In the genomic region with DNA sequence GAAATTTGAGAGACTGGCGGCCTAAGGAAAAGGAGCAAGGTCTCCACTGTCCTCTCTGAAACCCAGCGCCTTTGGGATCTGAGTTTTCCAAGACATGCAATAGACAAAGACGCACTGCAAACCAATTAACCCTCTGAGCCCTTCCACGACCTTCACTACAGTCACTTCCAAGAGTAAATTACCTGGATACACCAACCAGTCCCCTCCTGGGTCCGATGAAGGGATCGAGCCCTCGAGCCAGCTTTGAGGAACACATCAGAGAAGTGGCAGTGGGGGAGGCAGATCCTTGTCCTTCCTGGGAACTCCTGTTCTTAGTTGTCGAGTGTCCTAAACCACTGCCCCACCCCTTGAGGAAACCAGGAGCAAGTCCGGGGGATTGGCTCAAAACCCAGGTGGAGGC, we compare ENCODE assay signal across 24 cellular contexts. TPM values are rescaled to one million over a fixed set of nuclear protein-coding genes. Genes with fewer than 3 reads are reported as not detected.
DNase-seq lines count a peak whose midpoint lies in the region; ATAC-seq and TF ChIP-seq lines count a peak whose summit lies in the region.
"Had no signal": no experiment of that assay in that cellular context is flagged by ENCODE, and none has a peak within 500 bp of the region (broad histone marks: within the 10 kb centered on the region; RNA-seq: fewer than 3 reads in every experiment).

No MANE protein-coding gene starts in this region.

- peak in 1 of 8 donors; percentile 2 for ATAC-seq in heart right ventricle
- ATAC-seq in left cardiac atrium, result no peak
- no peak for ATAC-seq in right cardiac atrium
- ATAC-seq in psoas muscle, result no peak
- ATAC-seq in CD4-positive, alpha-beta T cell (ENCODE audit: poor library complexity), result no peak
- ATAC-seq: CD8-positive, alpha-beta T cell; GM12878; GM23338; HCT116 had no signal

- H3K27ac ChIP-seq in heart right ventricle, result peak overlapping the region in 6 of 10 donors; percentile 4 to 63 (median 34)
- peak overlapping the region; percentile 30 for H3K27ac ChIP-seq in right cardiac atrium (ENCODE audit: low read length)
- peak overlapping the region in 1 of 2 donors; percentile 53 for H3K27ac ChIP-seq in right atrium auricular region
- H3K27ac ChIP-seq in psoas muscle, result peak overlapping the region; percentile 41
- no peak overlapping the region for H3K27ac ChIP-seq in CD4-positive, alpha-beta T cell (ENCODE audit: low read depth, low read length)
- H3K27ac ChIP-seq: A549 had no signal

- H3K9me3 Mint-ChIP-seq in CD4-positive, alpha-beta T cell, result no peaks in the 10 kb centered on the region
- H3K9me3 Mint-ChIP-seq: CD8-positive, alpha-beta T cell; H9 had no signal

- no peak overlapping the region for H3K4me3 Mint-ChIP-seq in CD4-positive, alpha-beta T cell
- H3K4me3 Mint-ChIP-seq: CD8-positive, alpha-beta T cell; GM23338; H9 had no signal

- peaks cover 0 to 36% (median 14%) of the 10 kb centered on the region in 9 donors for H3K4me1 ChIP-seq in heart right ventricle
- peaks cover 2% of the 10 kb centered on the region for H3K4me1 ChIP-seq in right cardiac atrium (ENCODE audit: control insufficient read depth, insufficient read depth, low read length)
- peaks cover 0 to 21% of the 10 kb centered on the region in 2 donors for H3K4me1 ChIP-seq in right atrium auricular region
- H3K4me1 ChIP-seq in psoas muscle, result peaks cover 10% of the 10 kb centered on the region
- H3K4me1 ChIP-seq: A549, BE2C, Caco-2 had no signal

- no peaks in the 10 kb centered on the region for H3K4me1 Mint-ChIP-seq in CD4-positive, alpha-beta T cell (ENCODE audit: low read depth)

- intact Hi-C loops in heart right ventricle (cut with DNase I) (loop anchor here in 2 of 10 donors (10.0 kb wide), 2 partner anchors 144 to 206 kb away; no protein-coding TSS in a partner anchor), left cardiac atrium (cut with DNase I) (loop anchor here in 1 of 2 donors (10.0 kb wide), 1 partner anchor 144 kb away; no protein-coding TSS in a partner anchor), right cardiac atrium (cut with DNase I) (loop anchor here in 1 of 4 donors (10.0 kb wide), 1 partner anchor 134 kb away; no protein-coding TSS in a partner anchor), psoas muscle (cut with DNase I) (no loop called here)
- intact Hi-C loops in CD4-positive, alpha-beta T cell (cut with DNase I, micrococcal nuclease), result no loop called here

- POLR2A ChIA-PET in CD4-positive, alpha-beta T cell (lab: Charles Lee), result no interaction called here

- no peaks in the 10 kb centered on the region for H3K9me3 ChIP-seq in heart right ventricle
- H3K9me3 ChIP-seq in right cardiac atrium (ENCODE audit: control insufficient read depth, low read length), result no peaks in the 10 kb centered on the region
- H3K9me3 ChIP-seq in right atrium auricular region, result no peaks in the 10 kb centered on the region
- no peaks in the 10 kb centered on the region for H3K9me3 ChIP-seq in psoas muscle
- H3K9me3 ChIP-seq in CD4-positive, alpha-beta T cell (ENCODE audit: control insufficient read depth, low read length), result no peaks in the 10 kb centered on the region
- H3K9me3 ChIP-seq: A549, BE2C, Caco-2 had no signal

- H3K27ac Mint-ChIP-seq in CD4-positive, alpha-beta T cell, result no peak overlapping the region
- H3K27ac Mint-ChIP-seq: CD8-positive, alpha-beta T cell; GM23338; H9 had no signal

- H3K36me3 Mint-ChIP-seq in CD4-positive, alpha-beta T cell (ENCODE audit: low read depth), result no peaks in the 10 kb centered on the region
- H3K36me3 Mint-ChIP-seq: CD8-positive, alpha-beta T cell had no signal

- H3K27me3 Mint-ChIP-seq in CD4-positive, alpha-beta T cell, result no peaks in the 10 kb centered on the region

- no peak overlapping the region for H3K4me3 ChIP-seq in heart right ventricle
- H3K4me3 ChIP-seq in right cardiac atrium (ENCODE audit: low read length), result no peak overlapping the region
- no peak overlapping the region for H3K4me3 ChIP-seq in right atrium auricular region
- H3K4me3 ChIP-seq in psoas muscle, result no peak overlapping the region
- H3K4me3 ChIP-seq: A549, GM12878, GM23338 had no signal

- peaks cover 0 to 45% (median 8%) of the 10 kb centered on the region in 9 donors for H3K36me3 ChIP-seq in heart right ventricle
- peaks cover 51% of the 10 kb centered on the region for H3K36me3 ChIP-seq in right atrium auricular region
- peaks cover 3 to 75% of the 10 kb centered on the region in 2 donors for H3K36me3 ChIP-seq in psoas muscle (ENCODE audit: insufficient read depth in 1 of 2, low read depth in 1 of 2)
- H3K36me3 ChIP-seq: BE2C had no signal

- TF ChIP-seq CTCF in heart right ventricle (IDR thresholded peaks at IDR 0.05) (no peak), right atrium auricular region (IDR thresholded peaks at IDR 0.05) (no peak), psoas muscle (IDR thresholded peaks at IDR 0.05) (no peak)
- TF ChIP-seq CTCF in CD4-positive, alpha-beta T cell (IDR thresholded peaks at IDR 0.05), result no peak

- no peak for DNase-seq in heart right ventricle
- no peak for DNase-seq in left cardiac atrium
- DNase-seq in right cardiac atrium, result no peak
- DNase-seq in right atrium auricular region (ENCODE audit: low spot score), result no peak
- DNase-seq in psoas muscle, result peak in 1 of 2 donors; percentile 33
- no peak for DNase-seq in CD4-positive, alpha-beta T cell
- no peak for DNase-seq in DMS53 (lab: John Stamatoyannopoulos, UW)
- DNase-seq: 8988T; ACHN; AML-193; BE2C; C1 segment of cervical spinal cord; Caco-2; CD8-positive, alpha-beta T cell; DMS153; DMS79; EL; GDM1; H9 had no signal

- H3K27me3 ChIP-seq in heart right ventricle (peaks cover 0 to 11% (median 0%) of the 10 kb centered on the region in 7 donors), right cardiac atrium (ENCODE audit: control insufficient read depth, insufficient read depth) (no peaks in the 10 kb centered on the region), right atrium auricular region (no peaks in the 10 kb centered on the region), psoas muscle (ENCODE audit: insufficient read depth in 3 of 3, low read length in 2 of 3) (no peaks in the 10 kb centered on the region)
- no peaks in the 10 kb centered on the region for H3K27me3 ChIP-seq in CD4-positive, alpha-beta T cell (ENCODE audit: control insufficient read depth, insufficient read depth, low read length)
- H3K27me3 ChIP-seq: BE2C had no signal

- 77 to 82% methylated on average over 9 of the region's 9 CpGs for WGBS in heart right ventricle, 2 donors
- 75% methylated on average over 9 of the region's 9 CpGs for WGBS in right cardiac atrium
- 56 to 71% (median 57%) methylated on average over 9 of the region's 9 CpGs for WGBS in psoas muscle, 3 donors

- CTCF ChIA-PET in CD4-positive, alpha-beta T cell (lab: Charles Lee), result no interaction called here

RNA-seq across cellular contexts. Expression of a gene that starts 50.9 kb away (rescaled TPM):
- total RNA-seq in heart right ventricle, result 100 to 1,000 TPM; 443 to 587 (median 486) TPM
- polyA plus RNA-seq in heart right ventricle, result 100 to 1,000 TPM; 161 to 224 TPM
- total RNA-seq in left cardiac atrium, result 100 to 1,000 TPM; 302 to 359 TPM
- 100 to 1,000 TPM; 338 to 395 (median 359) TPM for total RNA-seq in right cardiac atrium
- 255 TPM for polyA plus RNA-seq in right cardiac atrium
- 100 to 1,000 TPM; 295 to 466 TPM for total RNA-seq in right atrium auricular region
- total RNA-seq in psoas muscle, result 100 to 1,000 TPM; 305 to 552 (median 476) TPM
- 100 to 1,000 TPM; 196 to 276 (median 206) TPM for polyA plus RNA-seq in psoas muscle
- not detected for total RNA-seq in CD4-positive, alpha-beta T cell
- total RNA-seq: Caco-2; CD8-positive, alpha-beta T cell; GM12878; GM23338; H4; H9 had no signal
- polyA plus RNA-seq: GM12878, GM23338 had no signal

Comparison
In these comparisons a context has a peak if more than half of its experiments do, and no peak if none do; other contexts are left out.
1. RNA of a gene that starts 50.9 kb away (total RNA-seq): 443 to 587 TPM in heart right ventricle, 305 to 552 TPM in psoas muscle, 295 to 466 TPM in right atrium auricular region, 338 to 395 TPM in right cardiac atrium and 302 to 359 TPM in left cardiac atrium; not detected in CD4-positive, alpha-beta T cell; every median in the first group is over 100 times any median in the second.